Comparison of ENCODE assay signal across 1 cellular context in the genomic region with DNA sequence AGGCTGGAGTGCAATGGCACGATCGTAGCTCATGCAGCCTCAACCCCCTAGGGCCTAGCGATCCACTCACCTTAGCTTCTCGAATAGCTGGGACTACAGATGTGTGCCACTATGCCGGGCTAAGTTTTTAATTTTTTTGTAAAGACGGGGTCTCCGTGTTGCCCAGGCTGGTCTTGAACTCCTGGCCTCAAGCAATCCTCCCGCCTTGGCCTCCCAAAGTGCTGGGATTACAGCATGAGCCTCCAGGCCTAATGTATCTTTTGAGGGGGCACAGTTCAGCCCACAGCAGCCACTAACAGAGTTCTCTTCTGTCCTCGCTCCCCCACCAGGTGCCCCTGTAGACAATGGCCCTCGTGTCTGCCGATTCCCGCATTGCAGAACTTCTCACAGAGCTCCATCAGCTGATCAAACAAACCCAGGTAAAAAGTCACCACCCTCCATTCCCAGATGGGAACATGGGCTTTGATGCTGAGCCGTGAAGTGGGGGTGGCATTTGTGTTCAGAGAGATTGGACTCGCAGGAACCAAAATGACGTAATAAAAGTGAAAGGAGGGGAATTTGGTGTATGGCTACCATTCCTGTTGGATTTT.
A peak's percentile ranks its signal among the peaks of the same experiment; 100 is the strongest.
TF ChIP-seq lines count a peak whose summit lies in the region.

No MANE protein-coding gene starts in this region.

TF ChIP-seq in HepG2, 621 proteins besides CTCF, POLR2A, EP300 and RAD21 (continues in another document):
- TF ChIP-seq SOX5 (CRISPR knock-in tag; IDR thresholded peaks at IDR 0.05; ENCODE audit: borderline replicate concordance) (peak; percentile 58; the same call in 1 of the 2 replicates), CEBPG (CRISPR knock-in tag; IDR thresholded peaks at IDR 0.05) (peak; percentile 18; the same call in 1 of the 2 replicates), HNF4G (IDR thresholded peaks at IDR 0.05; ENCODE audit: borderline replicate concordance, low read depth, low read length) (peak; percentile 37; the same call in 1 of the 2 replicates), HNF4G (CRISPR knock-in tag; IDR thresholded peaks at IDR 0.05; ENCODE audit: borderline replicate concordance, low read depth) (no peak), ZNF660 (CRISPR knock-in tag; IDR thresholded peaks at IDR 0.05; ENCODE audit: borderline replicate concordance, low read depth) (no peak), SOX6 (IDR thresholded peaks at IDR 0.05) (no peak), SOX6 (CRISPR knock-in tag; IDR thresholded peaks at IDR 0.05) (peak; percentile 77), ZNF281 (CRISPR knock-in tag; IDR thresholded peaks at IDR 0.05; ENCODE audit: borderline replicate concordance) (peak; percentile 69; the same call in 1 of the 2 replicates), ZNF556 (CRISPR knock-in tag; IDR thresholded peaks at IDR 0.05; ENCODE audit: borderline replicate concordance) (no peak), TBX2 (CRISPR knock-in tag; IDR thresholded peaks at IDR 0.05; ENCODE audit: borderline replicate concordance) (peak; percentile 47; the same call in 1 of the 2 replicates), SP5 (CRISPR knock-in tag; IDR thresholded peaks at IDR 0.05; ENCODE audit: borderline replicate concordance, low read depth) (peak; percentile 37; the same call in 1 of the 2 replicates), ZNF670 (CRISPR knock-in tag; IDR thresholded peaks at IDR 0.05; ENCODE audit: borderline replicate concordance) (no peak), FOXA3 (CRISPR knock-in tag; IDR thresholded peaks at IDR 0.05) (0 out of 2 replicates have a peak, but pooled peaks have one; percentile 11), BCL6 (CRISPR knock-in tag; IDR thresholded peaks at IDR 0.05) (peak; percentile 11; the same call in 1 of the 2 replicates), NCOR1 (IDR thresholded peaks at IDR 0.05; ENCODE audit: borderline replicate concordance, low read length) (peak; percentile 26; the same call in 1 of the 2 replicates), NONO (IDR thresholded peaks at IDR 0.05) (no peak), NONO (CRISPR knock-in tag; conservative IDR thresholded peaks at IDR 0.05) (0 out of 2 replicates have a peak, but pooled peaks have one; percentile 26), PHF8 (CRISPR knock-in tag; IDR thresholded peaks at IDR 0.05) (no peak), BHLHE40 (IDR thresholded peaks at IDR 0.05; ENCODE audit: low read length) (0 out of 2 replicates have a peak, but pooled peaks have one; percentile 16), ZBTB8A (CRISPR knock-in tag; IDR thresholded peaks at IDR 0.05; ENCODE audit: borderline replicate concordance, low read depth) (no peak), HNRNPH1 (optimal IDR thresholded peaks at IDR 0.05; ENCODE audit: low read depth, low read length) (no peak), RCOR2 (CRISPR knock-in tag; IDR thresholded peaks at IDR 0.05) (peak; percentile 57; the same call in 1 of the 2 replicates), ZBTB7B (CRISPR knock-in tag; IDR thresholded peaks at IDR 0.05) (0 out of 2 replicates have a peak, but pooled peaks have one; percentile 33), ZNF331 (CRISPR knock-in tag; IDR thresholded peaks at IDR 0.05) (peak; percentile 38; the same call in 1 of the 2 replicates), ZNF713 (CRISPR knock-in tag; IDR thresholded peaks at IDR 0.05) (no peak), SALL1 (CRISPR knock-in tag; IDR thresholded peaks at IDR 0.05) (0 out of 2 replicates have a peak, but pooled peaks have one; percentile 16), TCF7 (IDR thresholded peaks at IDR 0.05; ENCODE audit: low read depth) (peak; percentile 40; the same call in 1 of the 2 replicates), ZNF589 (CRISPR knock-in tag; conservative IDR thresholded peaks at IDR 0.05) (no peak), ZNF770 (CRISPR knock-in tag; IDR thresholded peaks at IDR 0.05) (peak; percentile 90), ZMYM3 (CRISPR knock-in tag; IDR thresholded peaks at IDR 0.05) (peak; percentile 58; the same call in 1 of the 2 replicates), SOX13 (IDR thresholded peaks at IDR 0.05) (no peak), SOX13 (CRISPR knock-in tag; conservative IDR thresholded peaks at IDR 0.05 in 1 of 2, IDR thresholded peaks at IDR 0.05 in 1 of 2) (peak in 1 of 2 experiments; percentile 80; a peak in 2 of 4 replicates), ATF3 (CRISPR knock-in tag; IDR thresholded peaks at IDR 0.05) (0 out of 2 replicates have a peak, but pooled peaks have one; percentile 10)
- TF ChIP-seq, protein P1, sequence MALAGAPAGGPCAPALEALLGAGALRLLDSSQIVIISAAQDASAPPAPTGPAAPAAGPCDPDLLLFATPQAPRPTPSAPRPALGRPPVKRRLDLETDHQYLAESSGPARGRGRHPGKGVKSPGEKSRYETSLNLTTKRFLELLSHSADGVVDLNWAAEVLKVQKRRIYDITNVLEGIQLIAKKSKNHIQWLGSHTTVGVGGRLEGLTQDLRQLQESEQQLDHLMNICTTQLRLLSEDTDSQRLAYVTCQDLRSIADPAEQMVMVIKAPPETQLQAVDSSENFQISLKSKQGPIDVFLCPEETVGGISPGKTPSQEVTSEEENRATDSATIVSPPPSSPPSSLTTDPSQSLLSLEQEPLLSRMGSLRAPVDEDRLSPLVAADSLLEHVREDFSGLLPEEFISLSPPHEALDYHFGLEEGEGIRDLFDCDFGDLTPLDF (CRISPR knock-in tag; IDR thresholded peaks at IDR 0.05) = no peak
- TF ChIP-seq, protein P2, sequence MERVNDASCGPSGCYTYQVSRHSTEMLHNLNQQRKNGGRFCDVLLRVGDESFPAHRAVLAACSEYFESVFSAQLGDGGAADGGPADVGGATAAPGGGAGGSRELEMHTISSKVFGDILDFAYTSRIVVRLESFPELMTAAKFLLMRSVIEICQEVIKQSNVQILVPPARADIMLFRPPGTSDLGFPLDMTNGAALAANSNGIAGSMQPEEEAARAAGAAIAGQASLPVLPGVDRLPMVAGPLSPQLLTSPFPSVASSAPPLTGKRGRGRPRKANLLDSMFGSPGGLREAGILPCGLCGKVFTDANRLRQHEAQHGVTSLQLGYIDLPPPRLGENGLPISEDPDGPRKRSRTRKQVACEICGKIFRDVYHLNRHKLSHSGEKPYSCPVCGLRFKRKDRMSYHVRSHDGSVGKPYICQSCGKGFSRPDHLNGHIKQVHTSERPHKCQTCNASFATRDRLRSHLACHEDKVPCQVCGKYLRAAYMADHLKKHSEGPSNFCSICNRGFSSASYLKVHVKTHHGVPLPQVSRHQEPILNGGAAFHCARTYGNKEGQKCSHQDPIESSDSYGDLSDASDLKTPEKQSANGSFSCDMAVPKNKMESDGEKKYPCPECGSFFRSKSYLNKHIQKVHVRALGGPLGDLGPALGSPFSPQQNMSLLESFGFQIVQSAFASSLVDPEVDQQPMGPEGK (CRISPR knock-in tag; IDR thresholded peaks at IDR 0.05) = peak; percentile 73
- TF ChIP-seq, protein P3, sequence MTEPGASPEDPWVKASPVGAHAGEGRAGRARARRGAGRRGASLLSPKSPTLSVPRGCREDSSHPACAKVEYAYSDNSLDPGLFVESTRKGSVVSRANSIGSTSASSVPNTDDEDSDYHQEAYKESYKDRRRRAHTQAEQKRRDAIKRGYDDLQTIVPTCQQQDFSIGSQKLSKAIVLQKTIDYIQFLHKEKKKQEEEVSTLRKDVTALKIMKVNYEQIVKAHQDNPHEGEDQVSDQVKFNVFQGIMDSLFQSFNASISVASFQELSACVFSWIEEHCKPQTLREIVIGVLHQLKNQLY (CRISPR knock-in tag; IDR thresholded peaks at IDR 0.05) = no peak
- TF ChIP-seq, protein P4, sequence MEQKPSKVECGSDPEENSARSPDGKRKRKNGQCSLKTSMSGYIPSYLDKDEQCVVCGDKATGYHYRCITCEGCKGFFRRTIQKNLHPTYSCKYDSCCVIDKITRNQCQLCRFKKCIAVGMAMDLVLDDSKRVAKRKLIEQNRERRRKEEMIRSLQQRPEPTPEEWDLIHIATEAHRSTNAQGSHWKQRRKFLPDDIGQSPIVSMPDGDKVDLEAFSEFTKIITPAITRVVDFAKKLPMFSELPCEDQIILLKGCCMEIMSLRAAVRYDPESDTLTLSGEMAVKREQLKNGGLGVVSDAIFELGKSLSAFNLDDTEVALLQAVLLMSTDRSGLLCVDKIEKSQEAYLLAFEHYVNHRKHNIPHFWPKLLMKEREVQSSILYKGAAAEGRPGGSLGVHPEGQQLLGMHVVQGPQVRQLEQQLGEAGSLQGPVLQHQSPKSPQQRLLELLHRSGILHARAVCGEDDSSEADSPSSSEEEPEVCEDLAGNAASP (CRISPR knock-in tag; IDR thresholded peaks at IDR 0.05; ENCODE audit: borderline replicate concordance) = peak; percentile 36; the same call in 1 of the 2 replicates
- TF ChIP-seq, protein P5, sequence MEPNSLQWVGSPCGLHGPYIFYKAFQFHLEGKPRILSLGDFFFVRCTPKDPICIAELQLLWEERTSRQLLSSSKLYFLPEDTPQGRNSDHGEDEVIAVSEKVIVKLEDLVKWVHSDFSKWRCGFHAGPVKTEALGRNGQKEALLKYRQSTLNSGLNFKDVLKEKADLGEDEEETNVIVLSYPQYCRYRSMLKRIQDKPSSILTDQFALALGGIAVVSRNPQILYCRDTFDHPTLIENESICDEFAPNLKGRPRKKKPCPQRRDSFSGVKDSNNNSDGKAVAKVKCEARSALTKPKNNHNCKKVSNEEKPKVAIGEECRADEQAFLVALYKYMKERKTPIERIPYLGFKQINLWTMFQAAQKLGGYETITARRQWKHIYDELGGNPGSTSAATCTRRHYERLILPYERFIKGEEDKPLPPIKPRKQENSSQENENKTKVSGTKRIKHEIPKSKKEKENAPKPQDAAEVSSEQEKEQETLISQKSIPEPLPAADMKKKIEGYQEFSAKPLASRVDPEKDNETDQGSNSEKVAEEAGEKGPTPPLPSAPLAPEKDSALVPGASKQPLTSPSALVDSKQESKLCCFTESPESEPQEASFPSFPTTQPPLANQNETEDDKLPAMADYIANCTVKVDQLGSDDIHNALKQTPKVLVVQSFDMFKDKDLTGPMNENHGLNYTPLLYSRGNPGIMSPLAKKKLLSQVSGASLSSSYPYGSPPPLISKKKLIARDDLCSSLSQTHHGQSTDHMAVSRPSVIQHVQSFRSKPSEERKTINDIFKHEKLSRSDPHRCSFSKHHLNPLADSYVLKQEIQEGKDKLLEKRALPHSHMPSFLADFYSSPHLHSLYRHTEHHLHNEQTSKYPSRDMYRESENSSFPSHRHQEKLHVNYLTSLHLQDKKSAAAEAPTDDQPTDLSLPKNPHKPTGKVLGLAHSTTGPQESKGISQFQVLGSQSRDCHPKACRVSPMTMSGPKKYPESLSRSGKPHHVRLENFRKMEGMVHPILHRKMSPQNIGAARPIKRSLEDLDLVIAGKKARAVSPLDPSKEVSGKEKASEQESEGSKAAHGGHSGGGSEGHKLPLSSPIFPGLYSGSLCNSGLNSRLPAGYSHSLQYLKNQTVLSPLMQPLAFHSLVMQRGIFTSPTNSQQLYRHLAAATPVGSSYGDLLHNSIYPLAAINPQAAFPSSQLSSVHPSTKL (CRISPR knock-in tag; IDR thresholded peaks at IDR 0.05) = peak; percentile 33; the same call in 1 of the 2 replicates
- TF ChIP-seq, protein P6, sequence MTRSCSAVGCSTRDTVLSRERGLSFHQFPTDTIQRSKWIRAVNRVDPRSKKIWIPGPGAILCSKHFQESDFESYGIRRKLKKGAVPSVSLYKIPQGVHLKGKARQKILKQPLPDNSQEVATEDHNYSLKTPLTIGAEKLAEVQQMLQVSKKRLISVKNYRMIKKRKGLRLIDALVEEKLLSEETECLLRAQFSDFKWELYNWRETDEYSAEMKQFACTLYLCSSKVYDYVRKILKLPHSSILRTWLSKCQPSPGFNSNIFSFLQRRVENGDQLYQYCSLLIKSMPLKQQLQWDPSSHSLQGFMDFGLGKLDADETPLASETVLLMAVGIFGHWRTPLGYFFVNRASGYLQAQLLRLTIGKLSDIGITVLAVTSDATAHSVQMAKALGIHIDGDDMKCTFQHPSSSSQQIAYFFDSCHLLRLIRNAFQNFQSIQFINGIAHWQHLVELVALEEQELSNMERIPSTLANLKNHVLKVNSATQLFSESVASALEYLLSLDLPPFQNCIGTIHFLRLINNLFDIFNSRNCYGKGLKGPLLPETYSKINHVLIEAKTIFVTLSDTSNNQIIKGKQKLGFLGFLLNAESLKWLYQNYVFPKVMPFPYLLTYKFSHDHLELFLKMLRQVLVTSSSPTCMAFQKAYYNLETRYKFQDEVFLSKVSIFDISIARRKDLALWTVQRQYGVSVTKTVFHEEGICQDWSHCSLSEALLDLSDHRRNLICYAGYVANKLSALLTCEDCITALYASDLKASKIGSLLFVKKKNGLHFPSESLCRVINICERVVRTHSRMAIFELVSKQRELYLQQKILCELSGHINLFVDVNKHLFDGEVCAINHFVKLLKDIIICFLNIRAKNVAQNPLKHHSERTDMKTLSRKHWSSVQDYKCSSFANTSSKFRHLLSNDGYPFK (CRISPR knock-in tag; IDR thresholded peaks at IDR 0.05; ENCODE audit: borderline replicate concordance) = no peak
